21 cellular contexts compared by ENCODE assay signal in the genomic region with DNA sequence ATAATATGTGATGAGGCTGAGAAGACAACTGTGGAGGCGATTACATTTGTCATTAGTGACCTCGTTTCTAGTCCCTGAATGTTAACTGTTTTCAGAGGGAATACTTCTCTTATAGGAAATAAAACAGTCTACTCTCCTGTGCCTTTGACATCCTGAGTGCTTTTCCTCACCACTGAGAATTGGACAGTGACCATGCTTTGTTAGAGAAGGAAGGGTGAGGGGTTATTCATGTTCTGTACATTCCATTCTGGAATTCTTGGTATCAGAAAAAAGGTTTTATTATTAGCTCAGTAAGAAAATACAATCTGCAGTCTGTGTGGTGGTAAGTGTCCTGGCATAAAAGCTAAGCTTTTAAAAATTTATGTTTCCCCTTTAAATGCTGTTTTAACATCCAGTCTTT. TPM values are rescaled to one million over a fixed set of nuclear protein-coding genes. Genes with fewer than 3 reads are reported as not detected.
DNase-seq lines count a peak whose midpoint lies in the region; ATAC-seq lines count a peak whose summit lies in the region.
"Had no signal": no experiment of that assay in that cellular context is flagged by ENCODE, and none has a peak within 500 bp of the region (broad histone marks: within the 10 kb centered on the region; RNA-seq: fewer than 3 reads in every experiment).

No MANE protein-coding gene starts in this region.

- intact Hi-C loops in Right ventricle myocardium superior (cut with DNase I), result no loop called here
- intact Hi-C loops in cardiac septum (cut with DNase I), result no loop called here

- H3K14ac ChIP-seq in mesenchymal stem cell (ENCODE audit: low read length in 2 of 2), result no peak overlapping the region

- no peak overlapping the region for H2AK5ac ChIP-seq in mesenchymal stem cell (ENCODE audit: low read length, severe bottlenecking)

- no peak overlapping the region for H4K8ac ChIP-seq in mesenchymal stem cell (ENCODE audit: low read length)

- H3K79me1 ChIP-seq in mesenchymal stem cell (replicated peaks; ENCODE audit: low read length, poor library complexity, severe bottlenecking), result peaks cover 15% of the 10 kb centered on the region

- H2AFZ ChIP-seq in mesenchymal stem cell (ENCODE audit: low read depth, low read length), result no peak overlapping the region
- H2AFZ ChIP-seq: PC-9 had no signal

- H3K23ac ChIP-seq in mesenchymal stem cell (ENCODE audit: low read length in 2 of 2), result no peak overlapping the region

- H3K4me3 ChIP-seq in mesenchymal stem cell (ENCODE audit: insufficient read depth in 1 of 2, low read depth in 1 of 2, low read length in 2 of 2), result no peak overlapping the region
- H3K4me3 ChIP-seq in urinary bladder (ENCODE audit: low read depth, low read length), result no peak overlapping the region
- H3K4me3 ChIP-seq: BLaER1 treated with 17β-estradiol and CSF1 and Interleukin-3, amounts not matched to agents 10 nM and 100 nM; cardiac muscle cell; PC-9; psoas muscle; SJCRH30; uterus had no signal

- no peak overlapping the region for H2BK120ac ChIP-seq in mesenchymal stem cell (ENCODE audit: low read depth, low read length)

- H4K91ac ChIP-seq in mesenchymal stem cell (ENCODE audit: low read length), result no peak overlapping the region

- no peak overlapping the region for H2BK15ac ChIP-seq in mesenchymal stem cell (ENCODE audit: low read depth, poor library complexity, severe bottlenecking)

- no peak overlapping the region for H2BK5ac ChIP-seq in mesenchymal stem cell (ENCODE audit: low read depth, low read length, poor library complexity, severe bottlenecking)

- 100% methylated on average over 1 of the region's 2 CpGs for WGBS in mesenchymal stem cell
- WGBS in urinary bladder, result 39% methylated on average over 2 of the region's 2 CpGs

- H3K9ac ChIP-seq in mesenchymal stem cell (ENCODE audit: low read length), result no peak overlapping the region
- H3K9ac ChIP-seq: BLaER1 treated with 17β-estradiol and CSF1 and Interleukin-3, amounts not matched to agents 10 nM and 100 nM had no signal

- no peak overlapping the region for H3K18ac ChIP-seq in mesenchymal stem cell (ENCODE audit: low read depth in 1 of 2, low read length in 2 of 2)

- no peak overlapping the region for H3K4me2 ChIP-seq in mesenchymal stem cell (ENCODE audit: low read length, poor library complexity, severe bottlenecking)
- H3K4me2 ChIP-seq: BLaER1 treated with 17β-estradiol and CSF1 and Interleukin-3, amounts not matched to agents 10 nM and 100 nM; PC-9 had no signal

- H3K36me3 ChIP-seq in mesenchymal stem cell (ENCODE audit: control insufficient read depth in 1 of 2, insufficient read depth in 2 of 2, low read depth in 1 of 2, low read length in 2 of 2) (no peaks in the 10 kb centered on the region), urinary bladder (ENCODE audit: insufficient read depth) (no peaks in the 10 kb centered on the region)
- H3K36me3 ChIP-seq: BLaER1 treated with 17β-estradiol and CSF1 and Interleukin-3, amounts not matched to agents 10 nM and 100 nM; cardiac muscle cell; SJCRH30; uterus had no signal

- H3K4me1 ChIP-seq in mesenchymal stem cell (ENCODE audit: control insufficient read depth, insufficient read depth, low read depth, low read length), result peaks cover 2% of the 10 kb centered on the region
- H3K4me1 ChIP-seq in urinary bladder (ENCODE audit: insufficient read depth), result no peaks in the 10 kb centered on the region
- H3K4me1 ChIP-seq: BLaER1 treated with 17β-estradiol and CSF1 and Interleukin-3, amounts not matched to agents 10 nM and 100 nM; SJCRH30 had no signal

- no peaks in the 10 kb centered on the region for H3K27me3 ChIP-seq in mesenchymal stem cell (ENCODE audit: control insufficient read depth in 1 of 2, insufficient read depth in 1 of 2, low read length in 2 of 2)
- H3K27me3 ChIP-seq: BLaER1 treated with 17β-estradiol and CSF1 and Interleukin-3, amounts not matched to agents 10 nM and 100 nM; cardiac muscle cell; SJCRH30; uterus had no signal

- DNase-seq in Right ventricle myocardium superior, result no peak
- no peak for DNase-seq in cardiac septum (ENCODE audit: low spot score)
- DNase-seq in dermis blood vessel endothelial cell, result peak; percentile 34
- peak; percentile 14 for DNase-seq in mesenchymal stem cell
- no peak for DNase-seq in NCI-H524 (lab: John Stamatoyannopoulos, UW)
- DNase-seq: activated CD4-positive, alpha-beta T cell treated with anti-CD3 and anti-CD28 coated beads for 48 hours; activated naive CD8-positive, alpha-beta T cell treated with anti-CD3 and anti-CD28 coated beads, Interleukin-2, amount 10 ng/mL, durations not matched to agents 7 days and 5 days; erythroblast; NCI-H187 treated with DMSO at 0.1 percent for 48 hours; NCI-H2227 treated with DMSO at 0.1 percent for 48 hours; PC-9; psoas muscle; SJCRH30; stimulated activated CD8-positive, alpha-beta memory T cell treated with anti-CD3 and anti-CD28 coated beads, Interleukin-4, amount 100 ng/mL, for 48 hours; uterus had no signal

- peak; percentile 48 for ATAC-seq in Right ventricle myocardium superior (ENCODE audit: poor library complexity)
- ATAC-seq in HG02610 (IDR thresholded peaks at IDR 0.05; ENCODE audit: unreplicated experiment), result no peak
- no peak for ATAC-seq in GM21717 (IDR thresholded peaks at IDR 0.05; ENCODE audit: unreplicated experiment)
- ATAC-seq: activated T-helper 17 cell treated with anti-CD3 and anti-CD28 coated beads, Interleukin-2, amount 50 U/mL, for 72 hours; psoas muscle had no signal

- H3K27ac ChIP-seq in mesenchymal stem cell (ENCODE audit: low read length, poor library complexity, severe bottlenecking) (no peak overlapping the region), urinary bladder (ENCODE audit: low read depth) (peak overlapping the region; percentile 2)
- H3K27ac ChIP-seq: BLaER1 treated with 17β-estradiol and CSF1 and Interleukin-3, amounts not matched to agents 10 nM and 100 nM; cardiac muscle cell; PC-9; psoas muscle; SJCRH30; uterus had no signal

- no peak overlapping the region for H3K4ac ChIP-seq in mesenchymal stem cell (ENCODE audit: low read depth in 1 of 2, low read length in 2 of 2)

- H3K9me3 ChIP-seq in mesenchymal stem cell (ENCODE audit: control insufficient read depth, low read length), result no peaks in the 10 kb centered on the region
- H3K9me3 ChIP-seq: SJCRH30, uterus had no signal

- H2BK12ac ChIP-seq in mesenchymal stem cell (ENCODE audit: low read length in 2 of 2), result no peak overlapping the region

RNA-seq across cellular contexts. Expression of gene PARD3B, which starts 58.8 kb away (rescaled TPM):
- total RNA-seq in Right ventricle myocardium superior (6.8 TPM), cardiac septum (9.5 TPM), dermis blood vessel endothelial cell (13.3 and 14.3 TPM in 2 replicates), urinary bladder (42.9 TPM)
- polyA plus RNA-seq in mesenchymal stem cell (2013, experiment 1 of 2), result 5.1 TPM
- polyA plus RNA-seq in mesenchymal stem cell (2013, experiment 2 of 2), result 4.6 TPM
- polyA plus RNA-seq in urinary bladder, result 9.1 TPM

Comparison
In these comparisons a context has a peak if more than half of its experiments do, and no peak if none do; other contexts are left out.
1. DNase-seq: peak in dermis blood vessel endothelial cell (single experiment) and mesenchymal stem cell (single experiment); none in Right ventricle myocardium superior (single experiment), cardiac septum (single experiment) and NCI-H524 (0 of 2).